34 cellular contexts compared by ENCODE assay signal in the genomic region with DNA sequence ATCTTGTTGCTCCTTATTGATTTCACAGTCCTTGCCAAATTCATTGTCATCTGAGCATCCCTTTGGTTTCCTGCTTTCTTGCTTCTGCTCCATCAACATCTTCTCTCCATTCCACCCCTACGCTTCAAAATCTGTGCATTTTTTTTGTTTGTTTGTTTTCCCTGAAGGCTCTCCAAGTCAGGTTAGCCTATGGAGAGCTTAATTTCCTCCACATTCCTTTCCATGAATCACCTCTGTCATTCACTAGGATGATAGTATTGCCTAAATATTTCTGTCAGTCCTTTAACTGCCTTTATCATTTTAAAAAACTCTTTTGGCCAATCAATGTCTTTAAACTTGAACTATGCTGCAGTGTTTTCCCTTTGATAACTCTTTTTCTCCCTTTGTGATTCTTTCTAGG.
DNase-seq lines count a peak whose midpoint lies in the region; ATAC-seq, FAIRE-seq and TF ChIP-seq lines count a peak whose summit lies in the region.
"Had no signal": no experiment of that assay in that cellular context is flagged by ENCODE, and none has a peak within 500 bp of the region (broad histone marks: within the 10 kb centered on the region; RNA-seq: fewer than 3 reads in every experiment).

No MANE protein-coding gene starts in this region.

- no peaks in the 10 kb centered on the region for H3K27me3 ChIP-seq in breast epithelium
- H3K27me3 ChIP-seq: brain microvascular endothelial cell, left lung, neural progenitor cell, testis had no signal

- H3K9me3 ChIP-seq in breast epithelium = no peaks in the 10 kb centered on the region
- H3K9me3 ChIP-seq: left lung, testis had no signal

- CTCF ChIA-PET in MCF 10A (lab: Yijun Ruan, JAX) = interaction anchor here (0.6 to 0.7 kb wide), 2 partner anchors 48 to 430 kb away, joined by 3 to 4 read pairs; no protein-coding TSS in a partner anchor

- H3K27ac ChIP-seq in breast epithelium = no peak overlapping the region
- H3K27ac ChIP-seq: 22Rv1, brain microvascular endothelial cell, left lung, neural progenitor cell, parathyroid adenoma, testis had no signal

- peak overlapping the region; percentile 57 for H3K27ac Mint-ChIP-seq in MCF 10A (ENCODE audit: low read depth, unreplicated experiment)
- H3K27ac Mint-ChIP-seq: activated CD4-positive, alpha-beta T cell treated with anti-CD3 and anti-CD28 coated beads for 36 hours; activated CD8-positive, alpha-beta T cell treated with anti-CD3 and anti-CD28 coated beads for 36 hours; activated naive CD4-positive, alpha-beta T cell treated with anti-CD3 and anti-CD28 coated beads, Interleukin-2, amount 10 ng/mL, durations not matched to agents 7 days and 5 days; CD14-positive monocyte; memory B cell; neural progenitor cell; stimulated activated naive CD8-positive, alpha-beta T cell treated with anti-CD3 and anti-CD28 coated beads, Interleukin-15, Interleukin-2, amounts not matched to agents 100 ng/mL and 50 ng/mL, for 24 hours had no signal

- H3K4me3 ChIP-seq in breast epithelium = no peak overlapping the region
- H3K4me3 ChIP-seq in fibroblast of mammary gland (ENCODE audit: control insufficient read depth, low read depth, low read length) = no peak overlapping the region
- H3K4me3 ChIP-seq: left lung, neural progenitor cell, smooth muscle cell, testis had no signal

- DNase-seq in MCF 10A (ENCODE audit: unreplicated experiment) = peak; percentile 43
- DNase-seq in breast epithelium (ENCODE audit: low spot score in 2 of 2) = no peak
- peak; percentile 41 for DNase-seq in RCC 7860 (ENCODE audit: low spot score)
- peak; percentile 11 for DNase-seq in fibroblast of mammary gland (ENCODE audit: low read depth)
- DNase-seq in urothelium cell line (ENCODE audit: low spot score) = peak; percentile 4
- no peak for DNase-seq in stimulated activated CD4-positive, alpha-beta T cell treated with anti-CD3 and anti-CD28 coated beads, Interleukin-2, amount 100 ng/mL, for 48 hours
- no peak for DNase-seq in activated CD4-positive, alpha-beta T cell treated with anti-CD3 and anti-CD28 coated beads for 1 hour
- DNase-seq: activated CD4-positive, alpha-beta T cell treated with anti-CD3 and anti-CD28 coated beads for 36 hours; activated CD8-positive, alpha-beta memory T cell treated with anti-CD3 and anti-CD28 coated beads, Interleukin-2, amount 50 U/mL, for 48 hours; activated CD8-positive, alpha-beta T cell treated with anti-CD3 and anti-CD28 coated beads for 36 hours; activated naive CD4-positive, alpha-beta T cell treated with anti-CD3 and anti-CD28 coated beads, Interleukin-2, amount 10 ng/mL, durations not matched to agents 7 days and 5 days; brain microvascular endothelial cell; Calu3; left lung; NCI-H1048; NCI-H187 treated with DMSO at 0.1 percent for 48 hours; NCI-H526; NK-92 treated with Interleukin-12 subunit alpha and Interleukin-12 subunit beta, amount 100 ng/mL, for 24 hours; PC-3; SHP77; stimulated activated CD4-positive, alpha-beta T cell treated with anti-CD3 and anti-CD28 coated beads, Interleukin-1b, Interleukin-23, amount 100 ng/mL, for 48 hours; stimulated activated CD8-positive, alpha-beta memory T cell treated with anti-CD3 and anti-CD28 coated beads, Interleukin-4, amount 100 ng/mL, for 48 hours; testis had no signal

- TF ChIP-seq CTCF in MCF 10A (IDR thresholded peaks at IDR 0.05; ENCODE audit: unreplicated experiment) (no peak), breast epithelium (IDR thresholded peaks at IDR 0.05) (no peak), fibroblast of mammary gland (conservative IDR thresholded peaks at IDR 0.05; ENCODE audit: control insufficient read depth, insufficient read depth, low read depth, low read length) (no peak)

- peaks cover 11% of the 10 kb centered on the region for H3K4me1 Mint-ChIP-seq in MCF 10A (ENCODE audit: insufficient read depth, unreplicated experiment)
- H3K4me1 Mint-ChIP-seq: activated CD4-positive, alpha-beta T cell treated with anti-CD3 and anti-CD28 coated beads for 36 hours; activated naive CD4-positive, alpha-beta T cell treated with anti-CD3 and anti-CD28 coated beads, Interleukin-2, amount 10 ng/mL, durations not matched to agents 7 days and 5 days; CD14-positive monocyte; memory B cell had no signal

- H3K27me3 Mint-ChIP-seq in MCF 10A (ENCODE audit: insufficient read depth, unreplicated experiment) = no peaks in the 10 kb centered on the region
- H3K27me3 Mint-ChIP-seq: activated CD4-positive, alpha-beta T cell treated with anti-CD3 and anti-CD28 coated beads for 36 hours; activated CD8-positive, alpha-beta T cell treated with anti-CD3 and anti-CD28 coated beads for 36 hours; activated naive CD4-positive, alpha-beta T cell treated with anti-CD3 and anti-CD28 coated beads, Interleukin-2, amount 10 ng/mL, durations not matched to agents 7 days and 5 days; memory B cell; stimulated activated naive CD8-positive, alpha-beta T cell treated with anti-CD3 and anti-CD28 coated beads, Interleukin-15, Interleukin-2, amounts not matched to agents 100 ng/mL and 50 ng/mL, for 24 hours had no signal

- no peaks in the 10 kb centered on the region for H3K36me3 Mint-ChIP-seq in MCF 10A (ENCODE audit: insufficient read depth, unreplicated experiment)
- H3K36me3 Mint-ChIP-seq: activated naive CD4-positive, alpha-beta T cell treated with anti-CD3 and anti-CD28 coated beads, Interleukin-2, amount 10 ng/mL, durations not matched to agents 7 days and 5 days; CD14-positive monocyte; memory B cell; neural progenitor cell had no signal

- FAIRE-seq in RCC 7860 (lab: Jason Lieb, UNC) (peak; percentile 50), urothelium cell line (lab: Jason Lieb, UNC) (no peak)
- FAIRE-seq: GM18507, H1, islet of Langerhans had no signal

- no peak for ATAC-seq in GM21619 (IDR thresholded peaks at IDR 0.05; ENCODE audit: unreplicated experiment)
- ATAC-seq: activated CD4-positive, alpha-beta T cell treated with anti-CD3 and anti-CD28 coated beads for 36 hours; activated CD8-positive, alpha-beta T cell treated with anti-CD3 and anti-CD28 coated beads for 36 hours; left lung; PC-3 had no signal

- H3K4me3 Mint-ChIP-seq in MCF 10A (ENCODE audit: unreplicated experiment) = no peak overlapping the region
- H3K4me3 Mint-ChIP-seq: activated CD4-positive, alpha-beta T cell treated with anti-CD3 and anti-CD28 coated beads for 36 hours; activated CD8-positive, alpha-beta T cell treated with anti-CD3 and anti-CD28 coated beads for 36 hours; activated naive CD4-positive, alpha-beta T cell treated with anti-CD3 and anti-CD28 coated beads, Interleukin-2, amount 10 ng/mL, durations not matched to agents 7 days and 5 days; CD14-positive monocyte; memory B cell; neural progenitor cell; stimulated activated naive CD8-positive, alpha-beta T cell treated with anti-CD3 and anti-CD28 coated beads, Interleukin-15, Interleukin-2, amounts not matched to agents 100 ng/mL and 50 ng/mL, for 24 hours had no signal

- no TSS peak for BruUV-seq in MCF 10A (replicated peaks; lab: Mats Ljungman, UMichigan)

- POLR2A ChIA-PET in MCF 10A (lab: Yijun Ruan, JAX) = no interaction called here

- TF ChIP-seq POLR2A in breast epithelium (IDR thresholded peaks at IDR 0.05) = no peak

- H3K36me3 ChIP-seq in breast epithelium = no peaks in the 10 kb centered on the region
- H3K36me3 ChIP-seq: brain microvascular endothelial cell, left lung, neural progenitor cell had no signal

- H3K4me1 ChIP-seq in breast epithelium = no peaks in the 10 kb centered on the region
- H3K4me1 ChIP-seq: neural progenitor cell, testis had no signal

- H3K9me3 Mint-ChIP-seq in MCF 10A (ENCODE audit: unreplicated experiment) = no peaks in the 10 kb centered on the region
- H3K9me3 Mint-ChIP-seq: activated CD8-positive, alpha-beta T cell treated with anti-CD3 and anti-CD28 coated beads for 36 hours; activated naive CD4-positive, alpha-beta T cell treated with anti-CD3 and anti-CD28 coated beads, Interleukin-2, amount 10 ng/mL, durations not matched to agents 7 days and 5 days; neural progenitor cell; stimulated activated naive CD8-positive, alpha-beta T cell treated with anti-CD3 and anti-CD28 coated beads, Interleukin-15, Interleukin-2, amounts not matched to agents 100 ng/mL and 50 ng/mL, for 24 hours had no signal

- intact Hi-C loops in MCF 10A (cut with micrococcal nuclease) = no loop called here
- intact Hi-C loops in breast epithelium (cut with DNase I; ENCODE audit: low total_unique reads) = no loop called here

Comparison
In these comparisons a context has a peak if more than half of its experiments do, and no peak if none do; other contexts are left out.
1. DNase-seq: peak in MCF 10A (single experiment), RCC 7860 (single experiment), fibroblast of mammary gland (single experiment) and urothelium cell line (single experiment); none in breast epithelium (0 of 2), stimulated activated CD4-positive, alpha-beta T cell treated with anti-CD3 and anti-CD28 coated beads, Interleukin-2, amount 100 ng/mL, for 48 hours (0 of 2) and activated CD4-positive, alpha-beta T cell treated with anti-CD3 and anti-CD28 coated beads for 1 hour (single experiment).